In genomic region chr11:97461934-97462333, GRCh38 we compare ENCODE assay signal across 1 cellular context.
TF ChIP-seq lines count a peak whose summit lies in the region.

No MANE protein-coding gene starts in this region.

TF ChIP-seq in HepG2, 621 proteins besides CTCF, POLR2A, EP300 and RAD21 (continued from another document):
- TF ChIP-seq ZFP91 (CRISPR knock-in tag; IDR thresholded peaks at IDR 0.05; ENCODE audit: borderline replicate concordance), result no peak
- TF ChIP-seq UBTF (CRISPR knock-in tag; IDR thresholded peaks at IDR 0.05), result no peak
- TF ChIP-seq, protein P1, sequence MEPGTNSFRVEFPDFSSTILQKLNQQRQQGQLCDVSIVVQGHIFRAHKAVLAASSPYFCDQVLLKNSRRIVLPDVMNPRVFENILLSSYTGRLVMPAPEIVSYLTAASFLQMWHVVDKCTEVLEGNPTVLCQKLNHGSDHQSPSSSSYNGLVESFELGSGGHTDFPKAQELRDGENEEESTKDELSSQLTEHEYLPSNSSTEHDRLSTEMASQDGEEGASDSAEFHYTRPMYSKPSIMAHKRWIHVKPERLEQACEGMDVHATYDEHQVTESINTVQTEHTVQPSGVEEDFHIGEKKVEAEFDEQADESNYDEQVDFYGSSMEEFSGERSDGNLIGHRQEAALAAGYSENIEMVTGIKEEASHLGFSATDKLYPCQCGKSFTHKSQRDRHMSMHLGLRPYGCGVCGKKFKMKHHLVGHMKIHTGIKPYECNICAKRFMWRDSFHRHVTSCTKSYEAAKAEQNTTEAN (CRISPR knock-in tag; conservative IDR thresholded peaks at IDR 0.05), result no peak
- no peak for TF ChIP-seq ZKSCAN1 (IDR thresholded peaks at IDR 0.05; ENCODE audit: low read length)
